Comparison of ENCODE assay signal across 9 cellular contexts in genomic region chr5:34684281-34684979, GRCh38. TPM values are rescaled to one million over a fixed set of nuclear protein-coding genes. Genes with fewer than 3 reads are reported as not detected.
DNase-seq lines count a peak whose midpoint lies in the region; ATAC-seq lines count a peak whose summit lies in the region.
"Had no signal": no experiment of that assay in that cellular context is flagged by ENCODE, and none has a peak within 500 bp of the region (broad histone marks: within the 10 kb centered on the region; RNA-seq: fewer than 3 reads in every experiment).

No MANE protein-coding gene starts in this region.

- H3K23ac ChIP-seq in neuronal stem cell (ENCODE audit: low read depth, low read length, poor library complexity): no peak overlapping the region

- no peak overlapping the region for H3K14ac ChIP-seq in neuronal stem cell (ENCODE audit: low read length)

- H3K4me2 ChIP-seq in GM23248 (ENCODE audit: unreplicated experiment) (peak overlapping the region; percentile 21), neuronal stem cell (ENCODE audit: insufficient read depth, low read length, poor library complexity, severe bottlenecking) (no peak overlapping the region)
- H3K4me2 ChIP-seq: KMS-11 had no signal

- 34% methylated on average over 4 of the region's 4 CpGs for WGBS in GM23248 (ENCODE audit: low coverage in 1 of 2, low lambda C conversion rate in 2 of 2, missing lambda C conversion rate in 2 of 2), 2 experiments
- 42 to 47% methylated on average over 4 of the region's 4 CpGs for WGBS in ectodermal cell, 2 experiments
- no CpG with 5 or more reads among the region's 4 CpGs for WGBS in neuronal stem cell (ENCODE audit: extremely low coverage in 2 of 2, insufficient read length in 2 of 2, insufficient replicate concordance in 1 of 2), 2 donors

- no peaks in the 10 kb centered on the region for H3K79me1 ChIP-seq in neuronal stem cell (ENCODE audit: low read depth, low read length)

- DNase-seq in GM23248 (peak; percentile 78), NCI-H2081 treated with DMSO at 0.1 percent for 48 hours (lab: John Stamatoyannopoulos, UW) (peak; percentile 79), neuronal stem cell (ENCODE audit: low spot score) (peak; percentile 80), NCI-H1092 (lab: John Stamatoyannopoulos, UW) (no peak), DMS79 treated with DMSO at 0.1 percent for 48 hours (lab: John Stamatoyannopoulos, UW) (no peak)
- no peak for DNase-seq in stimulated activated CD4-positive, alpha-beta T cell treated with anti-CD3 and anti-CD28 coated beads, Interleukin-2, amount 100 ng/mL, for 24 hours

- H2BK120ac ChIP-seq in neuronal stem cell (ENCODE audit: low read depth, low read length): no peak overlapping the region

- no peaks in the 10 kb centered on the region for H4K20me1 ChIP-seq in GM23248 (ENCODE audit: insufficient read depth)

- H4K8ac ChIP-seq in neuronal stem cell (ENCODE audit: low read depth, low read length): no peak overlapping the region

- H3K36me3 ChIP-seq in GM23248 (ENCODE audit: low read depth) (peaks cover 15% of the 10 kb centered on the region), ectodermal cell (ENCODE audit: control insufficient read depth, insufficient read depth, low read length) (no peaks in the 10 kb centered on the region), neuronal stem cell (replicated peaks in 1 of 2; ENCODE audit: control insufficient read depth in 2 of 2, insufficient read depth in 2 of 2, low read length in 2 of 2) (peaks cover 0 to 32% of the 10 kb centered on the region in 2 donors)

- H3K4ac ChIP-seq in neuronal stem cell (ENCODE audit: low read length): no peak overlapping the region

- H2BK5ac ChIP-seq in neuronal stem cell (ENCODE audit: low read length): no peak overlapping the region

- H3K27ac ChIP-seq in GM23248 (peak overlapping the region; percentile 85), ectodermal cell (ENCODE audit: insufficient read depth, low read depth, low read length, poor library complexity, severe bottlenecking) (peak overlapping the region; percentile 70), neuronal stem cell (replicated peaks; ENCODE audit: low read length) (peak overlapping the region; percentile 89)
- H3K27ac ChIP-seq: KMS-11 had no signal

- peaks cover 66% of the 10 kb centered on the region for H3F3A ChIP-seq in GM23248 (ENCODE audit: insufficient read depth)

- H4K91ac ChIP-seq in neuronal stem cell (ENCODE audit: low read depth, low read length, poor library complexity): no peak overlapping the region

- H3K9me3 ChIP-seq in GM23248 (ENCODE audit: low read depth) (no peaks in the 10 kb centered on the region), ectodermal cell (ENCODE audit: control insufficient read depth, low read length) (no peaks in the 10 kb centered on the region), neuronal stem cell (replicated peaks in 1 of 2; ENCODE audit: control insufficient read depth in 2 of 2, insufficient read depth in 1 of 2, low read depth in 1 of 2, low read length in 2 of 2) (peaks cover 0 to 4% of the 10 kb centered on the region in 2 donors)

- no peak for ATAC-seq in HG03025 (IDR thresholded peaks at IDR 0.05; ENCODE audit: low FRiP score, unreplicated experiment)

- peaks cover 58% of the 10 kb centered on the region for H3K4me1 ChIP-seq in GM23248 (ENCODE audit: insufficient read depth)
- peaks cover 27% of the 10 kb centered on the region for H3K4me1 ChIP-seq in ectodermal cell (ENCODE audit: control insufficient read depth, insufficient read depth, low read length)
- H3K4me1 ChIP-seq in neuronal stem cell (ENCODE audit: control insufficient read depth in 2 of 2, insufficient read depth in 1 of 2, low read depth in 1 of 2, low read length in 2 of 2): peaks cover 19 to 29% of the 10 kb centered on the region in 2 donors

- H2AFZ ChIP-seq in GM23248 (no peak overlapping the region), neuronal stem cell (ENCODE audit: low read length) (no peak overlapping the region)

- H2BK12ac ChIP-seq in neuronal stem cell (ENCODE audit: low read length): no peak overlapping the region

- no peak overlapping the region for H2BK15ac ChIP-seq in neuronal stem cell (ENCODE audit: low read length)

- H3K18ac ChIP-seq in neuronal stem cell (ENCODE audit: low read length): peak overlapping the region; percentile 6

- H3K4me3 ChIP-seq in GM23248 (no peak overlapping the region), ectodermal cell (ENCODE audit: insufficient read depth, low read depth, low read length) (no peak overlapping the region), neuronal stem cell (ENCODE audit: low read length in 2 of 2) (no peak overlapping the region)

- no peak overlapping the region for H2AK5ac ChIP-seq in neuronal stem cell (ENCODE audit: low read depth, low read length)

- H3K27me3 ChIP-seq in GM23248 (replicated peaks; ENCODE audit: insufficient read depth) (no peaks in the 10 kb centered on the region), ectodermal cell (ENCODE audit: control insufficient read depth, insufficient read depth, low read length, poor library complexity, severe bottlenecking) (no peaks in the 10 kb centered on the region), neuronal stem cell (ENCODE audit: control insufficient read depth in 3 of 3, insufficient read depth in 3 of 3, low read depth in 1 of 3, low read length in 3 of 3) (no peaks in the 10 kb centered on the region)

- in situ Hi-C loops in GM23248 (cut with MboI): no loop called here

- H3K79me2 ChIP-seq in GM23248 (ENCODE audit: insufficient read depth): peaks cover 92% of the 10 kb centered on the region

- peak overlapping the region; percentile 47 for H3K9ac ChIP-seq in GM23248
- no peak overlapping the region for H3K9ac ChIP-seq in neuronal stem cell (ENCODE audit: low read depth, low read length, poor library complexity)
- H3K9ac ChIP-seq: KMS-11 had no signal

- no peaks in the 10 kb centered on the region for H3K9me2 ChIP-seq in GM23248 (ENCODE audit: insufficient read depth)

RNA-seq across cellular contexts. Expression of gene RAI14, which starts 28.3 kb away (rescaled TPM):
- 120 and 124 TPM in 2 replicates for total RNA-seq in GM23248 (2014; rRNA removed; shearing (Covaris generic))
- polyA plus RNA-seq in GM23248 (2016; fragmentation: Nextera tagmentation; extraction: Ambion mirVana): 113 and 116 TPM in 2 replicates
- polyA plus RNA-seq in ectodermal cell (2013, experiment 1 of 4): 60.6 TPM
- 55.0 TPM for polyA plus RNA-seq in ectodermal cell (2013, experiment 2 of 4)
- polyA plus RNA-seq in ectodermal cell (2013, experiment 3 of 4): 47.9 TPM
- polyA plus RNA-seq in ectodermal cell (2013, experiment 4 of 4): 48.6 TPM
- 53.0 TPM for polyA plus RNA-seq in neuronal stem cell (2013, experiment 1 of 2)
- 52.8 TPM for polyA plus RNA-seq in neuronal stem cell (2013, experiment 2 of 2)

Comparison
In these comparisons a context has a peak if more than half of its experiments do, and no peak if none do; other contexts are left out.
1. DNase-seq: peak in GM23248 (single experiment), NCI-H2081 treated with DMSO at 0.1 percent for 48 hours (single experiment) and neuronal stem cell (single experiment); none in NCI-H1092 (single experiment), DMS79 treated with DMSO at 0.1 percent for 48 hours (single experiment) and stimulated activated CD4-positive, alpha-beta T cell treated with anti-CD3 and anti-CD28 coated beads, Interleukin-2, amount 100 ng/mL, for 24 hours (0 of 2).
2. Peak in every context shown above with its lines, with median percentiles within 50 percentile points of each other: H3K27ac ChIP-seq.